ENCODE assay signal across 2 cellular contexts in the genomic region with DNA sequence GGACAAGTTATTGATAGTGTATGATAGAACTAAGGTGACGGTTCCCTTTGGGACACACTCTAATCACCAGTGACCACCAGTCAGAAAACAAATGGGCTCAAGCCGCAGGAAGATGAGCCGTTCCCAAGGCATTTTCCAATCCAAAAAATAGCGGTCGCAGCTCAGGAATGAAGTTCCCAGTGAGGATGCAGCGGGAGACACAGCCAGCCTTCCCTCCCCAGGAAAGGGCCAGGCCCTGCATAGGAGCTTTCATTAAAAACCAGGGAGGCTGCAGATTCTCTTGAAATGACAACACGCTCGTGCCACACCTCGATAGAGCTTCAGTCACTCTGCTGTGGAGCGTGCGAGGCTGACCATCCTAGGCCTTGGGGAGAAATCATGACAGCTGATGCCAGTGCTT.
TF ChIP-seq lines count a peak whose summit lies in the region.

No MANE protein-coding gene starts in this region.

TF ChIP-seq in IMR-90, 13 proteins besides CTCF, POLR2A, EP300 and RAD21:
- TF ChIP-seq MAZ (IDR thresholded peaks at IDR 0.05; ENCODE audit: borderline replicate concordance, low read depth, low read length): no peak
- TF ChIP-seq, protein P1, sequence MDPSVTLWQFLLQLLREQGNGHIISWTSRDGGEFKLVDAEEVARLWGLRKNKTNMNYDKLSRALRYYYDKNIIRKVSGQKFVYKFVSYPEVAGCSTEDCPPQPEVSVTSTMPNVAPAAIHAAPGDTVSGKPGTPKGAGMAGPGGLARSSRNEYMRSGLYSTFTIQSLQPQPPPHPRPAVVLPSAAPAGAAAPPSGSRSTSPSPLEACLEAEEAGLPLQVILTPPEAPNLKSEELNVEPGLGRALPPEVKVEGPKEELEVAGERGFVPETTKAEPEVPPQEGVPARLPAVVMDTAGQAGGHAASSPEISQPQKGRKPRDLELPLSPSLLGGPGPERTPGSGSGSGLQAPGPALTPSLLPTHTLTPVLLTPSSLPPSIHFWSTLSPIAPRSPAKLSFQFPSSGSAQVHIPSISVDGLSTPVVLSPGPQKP (IDR thresholded peaks at IDR 0.05; ENCODE audit: borderline replicate concordance, low read depth, low read length): no peak
- TF ChIP-seq NFE2L2 (IDR thresholded peaks at IDR 0.05; ENCODE audit: low read depth, low read length): no peak
- TF ChIP-seq RCOR1 (IDR thresholded peaks at IDR 0.05; ENCODE audit: insufficient replicate concordance, low read length): no peak
- TF ChIP-seq MXI1 (IDR thresholded peaks at IDR 0.05; ENCODE audit: borderline replicate concordance, low read depth, low read length): no peak
- TF ChIP-seq FOS (IDR thresholded peaks at IDR 0.05; ENCODE audit: low read depth, low read length): no peak
- no peak for TF ChIP-seq USF2 (IDR thresholded peaks at IDR 0.05; ENCODE audit: low read depth, low read length)
- TF ChIP-seq RFX5 (IDR thresholded peaks at IDR 0.05; ENCODE audit: low read depth, low read length): no peak
- TF ChIP-seq SMC3 (IDR thresholded peaks at IDR 0.05; ENCODE audit: low read depth, low read length): no peak
- TF ChIP-seq MAFK (IDR thresholded peaks at IDR 0.05; ENCODE audit: low read depth, low read length): no peak
- TF ChIP-seq CEBPB (IDR thresholded peaks at IDR 0.05; ENCODE audit: low read depth, low read length): no peak
- no peak for TF ChIP-seq BHLHE40 (IDR thresholded peaks at IDR 0.05; ENCODE audit: low read depth, low read length)
- no peak for TF ChIP-seq CHD1 (IDR thresholded peaks at IDR 0.05; ENCODE audit: low read depth, low read length)

TF ChIP-seq in H1, 55 proteins besides CTCF, POLR2A, EP300 and RAD21:
- TF ChIP-seq CEBPB (IDR thresholded peaks at IDR 0.05; ENCODE audit: low read depth, low read length) (no peak), KDM1A (IDR thresholded peaks at IDR 0.05; ENCODE audit: borderline replicate concordance, low read length) (no peak), RFX5 (IDR thresholded peaks at IDR 0.05; ENCODE audit: borderline replicate concordance, low read depth, low read length) (no peak), TEAD4 (IDR thresholded peaks at IDR 0.05; ENCODE audit: low read depth, low read length) (no peak), KDM5A (IDR thresholded peaks at IDR 0.05; ENCODE audit: low read length) (no peak), TBP (IDR thresholded peaks at IDR 0.05; ENCODE audit: low read depth, low read length) (no peak), SIX5 (IDR thresholded peaks at IDR 0.05; ENCODE audit: low read depth, low read length) (no peak), SIN3A (conservative IDR thresholded peaks at IDR 0.05 in 1 of 2, IDR thresholded peaks at IDR 0.05 in 1 of 2; ENCODE audit: low read depth in 1 of 2, low read length in 2 of 2) (no peak), JUN (IDR thresholded peaks at IDR 0.05; ENCODE audit: low read depth, low read length) (no peak), GTF2F1 (IDR thresholded peaks at IDR 0.05; ENCODE audit: borderline replicate concordance, low read depth, low read length) (no peak), CTBP2 (IDR thresholded peaks at IDR 0.05; ENCODE audit: borderline replicate concordance, insufficient read depth, insufficient read length, low read length) (no peak), SUZ12 (IDR thresholded peaks at IDR 0.05; ENCODE audit: low read length) (no peak), NANOG (IDR thresholded peaks at IDR 0.05; ENCODE audit: insufficient read depth, low read depth, low read length, poor library complexity, severe bottlenecking) (no peak), TAF1 (IDR thresholded peaks at IDR 0.05; ENCODE audit: low read depth, low read length) (no peak), SIRT6 (IDR thresholded peaks at IDR 0.05; ENCODE audit: low read length) (no peak)
- TF ChIP-seq, protein P2, sequence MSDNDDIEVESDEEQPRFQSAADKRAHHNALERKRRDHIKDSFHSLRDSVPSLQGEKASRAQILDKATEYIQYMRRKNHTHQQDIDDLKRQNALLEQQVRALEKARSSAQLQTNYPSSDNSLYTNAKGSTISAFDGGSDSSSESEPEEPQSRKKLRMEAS (IDR thresholded peaks at IDR 0.05): no peak
